ENCODE assay signal across 1 cellular context in genomic region chr12:122079532-122080081, GRCh38.
TF ChIP-seq lines count a peak whose summit lies in the region.

No MANE protein-coding gene starts in this region.

TF ChIP-seq in GM23338, 12 proteins besides CTCF, POLR2A, EP300 and RAD21 (continued from another document):
- TF ChIP-seq ETS1 (IDR thresholded peaks at IDR 0.05) (no peak), EZH2phosphoT487 (IDR thresholded peaks at IDR 0.05; ENCODE audit: unreplicated experiment) (no peak), STAT1 (IDR thresholded peaks at IDR 0.05; ENCODE audit: unreplicated experiment) (no peak), ZNF114 (CRISPR knock-in tag; IDR thresholded peaks at IDR 0.05) (no peak), POLR2AphosphoS5 (IDR thresholded peaks at IDR 0.05; ENCODE audit: low read depth) (no peak), REST (IDR thresholded peaks at IDR 0.05; ENCODE audit: unreplicated experiment) (no peak)
TF ChIP-seq in GM23338: peak in this region for 0.
